1 cellular context compared by ENCODE assay signal in the genomic region with DNA sequence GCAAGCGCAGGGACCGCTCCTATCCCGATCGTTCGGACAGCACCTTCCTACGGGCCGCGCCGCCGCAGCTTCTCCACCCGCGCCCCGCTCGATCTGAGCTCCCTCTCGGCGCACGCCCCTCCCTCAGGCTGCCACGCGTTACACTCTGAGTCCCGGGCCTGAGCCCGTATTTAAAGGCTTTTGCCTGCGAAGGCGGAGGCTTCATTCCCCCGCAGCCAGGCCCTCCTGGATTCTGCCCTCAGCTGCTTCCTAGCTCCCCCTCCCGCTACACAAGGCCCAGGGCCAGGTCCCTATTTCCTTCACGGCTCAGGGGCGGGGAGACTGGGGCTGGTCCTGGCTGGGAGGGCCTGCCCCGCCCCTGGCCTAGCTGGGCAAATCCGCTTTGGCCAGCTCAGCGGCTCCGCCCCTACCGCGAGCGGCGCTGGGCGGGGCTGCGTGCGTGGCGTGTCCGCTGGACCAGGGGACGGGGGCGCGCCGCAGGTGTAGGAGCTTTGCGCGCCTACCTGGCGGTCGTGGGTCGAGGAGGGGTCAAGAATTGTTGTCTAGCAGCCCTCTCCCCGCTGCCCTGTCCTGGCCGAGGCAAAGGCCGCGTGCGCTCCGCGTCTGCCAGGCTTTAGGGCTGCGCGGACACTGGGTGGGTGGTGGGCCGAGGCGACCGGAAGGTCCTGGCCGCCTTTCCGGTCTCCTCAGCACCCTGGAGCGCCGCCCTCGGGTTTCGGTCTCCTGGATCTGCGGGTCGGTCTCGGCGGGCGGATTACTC.
TF ChIP-seq lines count a peak whose summit lies in the region.

Gene UGDH (minus strand): TSS at position 144 of the 760 bp plus-strand sequence. CDS start 5,927 bp downstream, outside the sequence.

TF ChIP-seq in GM12878, 131 proteins besides CTCF, POLR2A, EP300 and RAD21 (continued from another document):
- TF ChIP-seq PAX5 (IDR thresholded peaks at IDR 0.05; ENCODE audit: borderline replicate concordance, low read depth, low read length), result 0 out of 2 replicates have a peak, but pooled peaks have one; percentile 23
- TF ChIP-seq CEBPZ (IDR thresholded peaks at IDR 0.05; ENCODE audit: low read depth, low read length), result no peak
- TF ChIP-seq USF1 (IDR thresholded peaks at IDR 0.05; ENCODE audit: borderline replicate concordance, extremely low read length, insufficient read depth, low read depth, low read length), result no peak
- TF ChIP-seq ZBTB11 (CRISPR knock-in tag; IDR thresholded peaks at IDR 0.05), result no peak
- TF ChIP-seq FOXK2 (IDR thresholded peaks at IDR 0.05), result no peak
- TF ChIP-seq HDGF (IDR thresholded peaks at IDR 0.05), result 0 out of 2 replicates have a peak, but pooled peaks have one; percentile 74
- TF ChIP-seq RUNX3 (IDR thresholded peaks at IDR 0.05; ENCODE audit: low read length), result no peak; the same call in 1 of the 2 replicates
- peak; percentile 21; the same call in 1 of the 2 replicates for TF ChIP-seq TAF1 (IDR thresholded peaks at IDR 0.05; ENCODE audit: borderline replicate concordance, low read depth, low read length)
- no peak for TF ChIP-seq ZZZ3 (IDR thresholded peaks at IDR 0.05; ENCODE audit: control insufficient read depth, insufficient read length, low read depth)
- 0 out of 2 replicates have a peak, but pooled peaks have one; percentile 29 for TF ChIP-seq RBBP5 (conservative IDR thresholded peaks at IDR 0.05)
- peak; percentile 45 for TF ChIP-seq MYC (IDR thresholded peaks at IDR 0.05; ENCODE audit: insufficient read depth, insufficient read length, insufficient replicate concordance, low read length, severe bottlenecking)
- TF ChIP-seq PAX8 (IDR thresholded peaks at IDR 0.05), result no peak
- TF ChIP-seq ZBED1 (IDR thresholded peaks at IDR 0.05; ENCODE audit: borderline replicate concordance), result no peak; the same call in 1 of the 2 replicates
- TF ChIP-seq, protein P1, sequence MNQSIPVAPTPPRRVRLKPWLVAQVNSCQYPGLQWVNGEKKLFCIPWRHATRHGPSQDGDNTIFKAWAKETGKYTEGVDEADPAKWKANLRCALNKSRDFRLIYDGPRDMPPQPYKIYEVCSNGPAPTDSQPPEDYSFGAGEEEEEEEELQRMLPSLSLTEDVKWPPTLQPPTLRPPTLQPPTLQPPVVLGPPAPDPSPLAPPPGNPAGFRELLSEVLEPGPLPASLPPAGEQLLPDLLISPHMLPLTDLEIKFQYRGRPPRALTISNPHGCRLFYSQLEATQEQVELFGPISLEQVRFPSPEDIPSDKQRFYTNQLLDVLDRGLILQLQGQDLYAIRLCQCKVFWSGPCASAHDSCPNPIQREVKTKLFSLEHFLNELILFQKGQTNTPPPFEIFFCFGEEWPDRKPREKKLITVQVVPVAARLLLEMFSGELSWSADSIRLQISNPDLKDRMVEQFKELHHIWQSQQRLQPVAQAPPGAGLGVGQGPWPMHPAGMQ (IDR thresholded peaks at IDR 0.05; ENCODE audit: borderline replicate concordance), result no peak
- no peak for TF ChIP-seq ZNF687 (IDR thresholded peaks at IDR 0.05)
- peak; percentile 44 for TF ChIP-seq NR2C1 (IDR thresholded peaks at IDR 0.05)
- no peak for TF ChIP-seq SREBF1 (IDR thresholded peaks at IDR 0.05; ENCODE audit: low read length)
- TF ChIP-seq NBN (IDR thresholded peaks at IDR 0.05), result 0 out of 2 replicates have a peak, but pooled peaks have one; percentile 32
- TF ChIP-seq RELA (IDR thresholded peaks at IDR 0.05; ENCODE audit: borderline replicate concordance, partially characterized antibody), result peak; percentile 69
- no peak for TF ChIP-seq MTA3 (IDR thresholded peaks at IDR 0.05; ENCODE audit: borderline replicate concordance, low read length)
- TF ChIP-seq, protein P2, sequence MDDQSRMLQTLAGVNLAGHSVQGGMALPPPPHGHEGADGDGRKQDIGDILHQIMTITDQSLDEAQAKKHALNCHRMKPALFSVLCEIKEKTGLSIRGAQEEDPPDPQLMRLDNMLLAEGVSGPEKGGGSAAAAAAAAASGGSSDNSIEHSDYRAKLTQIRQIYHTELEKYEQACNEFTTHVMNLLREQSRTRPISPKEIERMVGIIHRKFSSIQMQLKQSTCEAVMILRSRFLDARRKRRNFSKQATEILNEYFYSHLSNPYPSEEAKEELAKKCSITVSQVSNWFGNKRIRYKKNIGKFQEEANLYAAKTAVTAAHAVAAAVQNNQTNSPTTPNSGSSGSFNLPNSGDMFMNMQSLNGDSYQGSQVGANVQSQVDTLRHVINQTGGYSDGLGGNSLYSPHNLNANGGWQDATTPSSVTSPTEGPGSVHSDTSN (IDR thresholded peaks at IDR 0.05; ENCODE audit: insufficient replicate concordance, low read depth, low read length), result no peak
- TF ChIP-seq, protein P3, sequence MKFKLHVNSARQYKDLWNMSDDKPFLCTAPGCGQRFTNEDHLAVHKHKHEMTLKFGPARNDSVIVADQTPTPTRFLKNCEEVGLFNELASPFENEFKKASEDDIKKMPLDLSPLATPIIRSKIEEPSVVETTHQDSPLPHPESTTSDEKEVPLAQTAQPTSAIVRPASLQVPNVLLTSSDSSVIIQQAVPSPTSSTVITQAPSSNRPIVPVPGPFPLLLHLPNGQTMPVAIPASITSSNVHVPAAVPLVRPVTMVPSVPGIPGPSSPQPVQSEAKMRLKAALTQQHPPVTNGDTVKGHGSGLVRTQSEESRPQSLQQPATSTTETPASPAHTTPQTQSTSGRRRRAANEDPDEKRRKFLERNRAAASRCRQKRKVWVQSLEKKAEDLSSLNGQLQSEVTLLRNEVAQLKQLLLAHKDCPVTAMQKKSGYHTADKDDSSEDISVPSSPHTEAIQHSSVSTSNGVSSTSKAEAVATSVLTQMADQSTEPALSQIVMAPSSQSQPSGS (IDR thresholded peaks at IDR 0.05; ENCODE audit: low read length), result no peak
- TF ChIP-seq CREB1 (IDR thresholded peaks at IDR 0.05; ENCODE audit: low read depth), result peak; percentile 76; the same call in 1 of the 2 replicates
- TF ChIP-seq KDM1A (IDR thresholded peaks at IDR 0.05; ENCODE audit: borderline replicate concordance), result no peak
- TF ChIP-seq TCF7 (IDR thresholded peaks at IDR 0.05; ENCODE audit: borderline replicate concordance), result no peak
- TF ChIP-seq SUPT20H (IDR thresholded peaks at IDR 0.05; ENCODE audit: borderline replicate concordance, control insufficient read depth, low read depth, low read length), result no peak
- no peak for TF ChIP-seq SPI1 (IDR thresholded peaks at IDR 0.05; ENCODE audit: borderline replicate concordance, insufficient read depth, low read depth, low read length)
- no peak; the same call in 1 of the 2 replicates for TF ChIP-seq SIN3A (IDR thresholded peaks at IDR 0.05; ENCODE audit: low read depth, low read length)
- TF ChIP-seq SMAD5 (IDR thresholded peaks at IDR 0.05; ENCODE audit: low read depth), result peak; percentile 59
- TF ChIP-seq HCFC1 (IDR thresholded peaks at IDR 0.05; ENCODE audit: low read length), result peak; percentile 33; the same call in 1 of the 2 replicates
- no peak for TF ChIP-seq NR2C2 (IDR thresholded peaks at IDR 0.05; ENCODE audit: borderline replicate concordance, control insufficient read depth, insufficient read length, low read depth)
- TF ChIP-seq ZNF274 (IDR thresholded peaks at IDR 0.05; ENCODE audit: insufficient read depth, insufficient read length), result no peak
- peak; percentile 71 for TF ChIP-seq NKRF (conservative IDR thresholded peaks at IDR 0.05)
- TF ChIP-seq JUND (IDR thresholded peaks at IDR 0.05; ENCODE audit: low read depth, low read length), result no peak
